8 cellular contexts compared by ENCODE assay signal in the genomic region with DNA sequence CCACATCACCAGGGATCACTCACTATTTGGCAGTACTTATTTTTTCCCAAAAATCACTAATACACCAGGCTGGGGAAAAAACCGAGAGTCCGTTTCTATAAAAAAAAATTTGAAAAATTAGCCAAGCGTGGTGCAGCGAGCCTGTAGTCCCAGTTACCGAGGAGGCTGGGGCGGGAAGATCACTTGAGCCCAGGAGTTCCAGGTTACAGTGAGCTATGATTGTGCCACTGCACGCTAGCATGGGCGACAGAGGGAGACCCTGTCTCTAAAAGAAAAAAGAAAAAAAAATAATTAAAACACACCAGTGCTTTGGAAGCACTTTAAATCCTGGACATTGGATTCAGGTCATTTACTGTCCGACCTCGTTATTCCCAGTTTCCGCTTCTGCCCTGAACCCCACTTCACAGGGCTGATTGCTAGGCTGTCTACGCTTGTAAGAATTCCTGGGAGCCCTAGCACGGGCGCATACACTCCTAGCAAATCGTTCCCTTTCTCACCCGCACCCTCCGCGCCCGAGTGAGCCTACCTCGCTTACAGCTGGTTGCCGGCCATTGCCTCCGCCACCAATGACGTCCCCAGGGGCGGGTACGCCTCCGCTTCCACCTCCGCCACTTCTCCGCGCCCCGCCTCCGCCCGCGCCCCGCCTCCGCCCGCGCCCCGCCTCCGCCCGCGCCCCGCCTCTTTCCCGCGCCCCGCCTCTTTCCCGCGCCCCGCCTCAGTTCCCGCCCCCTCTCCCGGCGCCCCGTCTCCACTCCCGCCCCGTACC. TPM values are rescaled to one million over a fixed set of nuclear protein-coding genes. Genes with fewer than 3 reads are reported as not detected.
DNase-seq lines count a peak whose midpoint lies in the region; ATAC-seq, FAIRE-seq and TF ChIP-seq lines count a peak whose summit lies in the region.

A gene (minus strand): TSS at position 571 of the 766 bp plus-strand sequence. CDS start 5,950 bp downstream, outside the sequence.

- TF ChIP-seq RAD21 in IMR-90 (IDR thresholded peaks at IDR 0.05; ENCODE audit: low read length) = no peak

- in situ Hi-C loops in IMR-90 (cut with MboI; ENCODE audit: low sequenced_read_pairs) = no loop called here

- H3K4me3 ChIP-seq in GM12865 (ENCODE audit: low read depth, low read length) = peak within 1 kb of the TSS; percentile 90
- H3K4me3 ChIP-seq in IMR-90 (ENCODE audit: insufficient read depth, low read depth, low read length) = peak within 1 kb of the TSS; percentile 99
- peak within 1 kb of the TSS; percentile 88 for H3K4me3 ChIP-seq in mucosa of descending colon
- H3K4me3 ChIP-seq in uterus = peak within 1 kb of the TSS; percentile 88 to 98

- H4K5ac ChIP-seq in IMR-90 (ENCODE audit: low read depth, low read length) = peak within 1 kb of the TSS; percentile 19; the same call in 1 of the 2 replicates

- peaks cover 10 to 34% of the 10 kb centered on the region in 2 experiments; a peak in 3 of 4 replicates for H3K79me1 ChIP-seq in IMR-90 (ENCODE audit: low read depth in 1 of 2, low read length in 2 of 2)

- H2AFZ ChIP-seq in IMR-90 (replicated peaks; ENCODE audit: low read length, poor library complexity) = peak within 1 kb of the TSS; percentile 96

- DNase-seq in GM12865 (ENCODE audit: low read depth) = peak; percentile 11
- no peak for DNase-seq in IMR-90
- peak; percentile 92 to 94 for DNase-seq in SHP77 (lab: John Stamatoyannopoulos, UW)
- peak in 1 of 3 experiments; percentile 1 for DNase-seq in effector memory CD8-positive, alpha-beta T cell
- DNase-seq in mucosa of descending colon = peak in 1 of 3 donors; percentile 97
- DNase-seq in uterus = peak in 1 of 2 donors; percentile 30
- no peak for DNase-seq in GM19239 (ENCODE audit: insufficient read length, low spot score)

- peak within 1 kb of the TSS; percentile 95 for H3K23ac ChIP-seq in IMR-90 (ENCODE audit: low read depth, low read length)

- peak within 1 kb of the TSS; percentile 87 for H3K14ac ChIP-seq in IMR-90 (replicated peaks; ENCODE audit: low read depth, low read length)

- H3K9me3 ChIP-seq in IMR-90 (ENCODE audit: control insufficient read depth, insufficient read depth, low read length) (no peaks in the 10 kb centered on the region), mucosa of descending colon (no peaks in the 10 kb centered on the region), uterus (no peaks in the 10 kb centered on the region)

- H3K27me3 ChIP-seq in IMR-90 (ENCODE audit: control insufficient read depth, insufficient read depth, low read length) (no peaks in the 10 kb centered on the region), uterus (no peaks in the 10 kb centered on the region)

- H3K4me1 Mint-ChIP-seq in effector memory CD8-positive, alpha-beta T cell (ENCODE audit: low read depth in 2 of 2) = peaks cover 14 to 33% of the 10 kb centered on the region in 2 donors

- peak within 1 kb of the TSS; percentile 99 to 100 for H3K4me3 Mint-ChIP-seq in effector memory CD8-positive, alpha-beta T cell

- peak within 1 kb of the TSS; percentile 98 for H3K27ac Mint-ChIP-seq in effector memory CD8-positive, alpha-beta T cell

- 0% methylated on average over 22 of the region's 54 CpGs; no CpG with 5 or more reads in 1 of the 2 experiments for WGBS in IMR-90 (ENCODE audit: extremely low coverage in 2 of 2, insufficient read length in 1 of 2), 2 experiments

- dilution Hi-C loops in IMR-90 (cut with HindIII; ENCODE audit: low sequenced_read_pairs, unreplicated experiment) = no loop called here

- H3K27me3 Mint-ChIP-seq in effector memory CD8-positive, alpha-beta T cell = no peaks in the 10 kb centered on the region

- peak within 1 kb of the TSS; percentile 62 for H3K18ac ChIP-seq in IMR-90 (ENCODE audit: low read depth, low read length)

- CTCF ChIA-PET in IMR-90 (lab: Yijun Ruan, JAX) = no interaction called here

- H2AK5ac ChIP-seq in IMR-90 (ENCODE audit: low read depth, low read length) = no peak within 1 kb of the TSS

- no peaks in the 10 kb centered on the region for H3K9me3 Mint-ChIP-seq in effector memory CD8-positive, alpha-beta T cell

- TF ChIP-seq CTCF in GM12865 (IDR thresholded peaks at IDR 0.05; ENCODE audit: insufficient read depth, low read depth, low read length, missing control alignments) = no peak
- TF ChIP-seq CTCF in IMR-90 (conservative IDR thresholded peaks at IDR 0.05; ENCODE audit: low read depth, low read length) = no peak
- TF ChIP-seq CTCF in mucosa of descending colon (IDR thresholded peaks at IDR 0.05) = no peak
- no peak for TF ChIP-seq CTCF in uterus (IDR thresholded peaks at IDR 0.05)

- H2AK9ac ChIP-seq in IMR-90 (replicated peaks; ENCODE audit: low read depth, low read length, poor library complexity) = peak within 1 kb of the TSS; percentile 85

- peak within 1 kb of the TSS; percentile 48 for H4K91ac ChIP-seq in IMR-90 (ENCODE audit: insufficient read depth, low read depth, low read length)

- ATAC-seq in GM21737 (IDR thresholded peaks at IDR 0.05; ENCODE audit: unreplicated experiment) = peak; percentile 55
- ATAC-seq in IMR-90 (ENCODE audit: low read depth) = no peak
- peak; percentile 65 for ATAC-seq in effector memory CD8-positive, alpha-beta T cell (replicated peaks)
- ATAC-seq in mucosa of descending colon = no peak

- intact Hi-C loops in IMR-90 (cut with micrococcal nuclease) = loop anchor here (2.0 to 5.0 kb wide), 2 partner anchors 108 to 153 kb away; no protein-coding TSS in a partner anchor
- intact Hi-C loops in mucosa of descending colon (cut with DNase I, micrococcal nuclease) = no loop called here
- intact Hi-C loops in uterus (cut with DNase I; ENCODE audit: low total_unique reads) = no loop called here

- H4K20me1 ChIP-seq in IMR-90 (ENCODE audit: insufficient read depth, low read length) = no peaks in the 10 kb centered on the region

- peaks cover 6% of the 10 kb centered on the region for H3K9me1 ChIP-seq in IMR-90 (ENCODE audit: insufficient read depth, low read length)

- H3K4me1 ChIP-seq in IMR-90 (ENCODE audit: control insufficient read depth, insufficient read depth, low read length) (peaks cover 3% of the 10 kb centered on the region), mucosa of descending colon (ENCODE audit: low read depth) (peaks cover 13% of the 10 kb centered on the region), uterus (no peaks in the 10 kb centered on the region)

- peak within 1 kb of the TSS; percentile 63 for H3K56ac ChIP-seq in IMR-90 (ENCODE audit: extremely low read depth, insufficient read depth, low read length)

- H3K27ac ChIP-seq in IMR-90 (ENCODE audit: insufficient read depth, low read length) = peak within 1 kb of the TSS; percentile 84
- peak within 1 kb of the TSS; percentile 86 to 94 for H3K27ac ChIP-seq in uterus

- H2BK20ac ChIP-seq in IMR-90 (ENCODE audit: low read depth, low read length) = no peak within 1 kb of the TSS

- peak within 1 kb of the TSS; percentile 70 for H3K4ac ChIP-seq in IMR-90 (ENCODE audit: low read depth, low read length)

- TF ChIP-seq POLR2A in IMR-90 (IDR thresholded peaks at IDR 0.05; ENCODE audit: low read depth, low read length) (peak; percentile 88), uterus (IDR thresholded peaks at IDR 0.05) (peak; percentile 39 to 44)

- peak within 1 kb of the TSS; percentile 96 for H3K9ac ChIP-seq in IMR-90 (ENCODE audit: low read depth, low read length)

- peak within 1 kb of the TSS; percentile 82 for H2BK120ac ChIP-seq in IMR-90 (ENCODE audit: low read depth, low read length)

- H2BK5ac ChIP-seq in IMR-90 (ENCODE audit: low read depth, low read length, poor library complexity, severe bottlenecking) = peak within 1 kb of the TSS; percentile 74

- FAIRE-seq in GM19239 (lab: Jason Lieb, UNC) = no peak

- H3K36me3 Mint-ChIP-seq in effector memory CD8-positive, alpha-beta T cell (ENCODE audit: insufficient read depth) = peaks cover 13% of the 10 kb centered on the region

- H3K4me2 ChIP-seq in IMR-90 (ENCODE audit: low read depth, low read length) = peak within 1 kb of the TSS; percentile 92

- H2BK15ac ChIP-seq in IMR-90 (ENCODE audit: low read depth, low read length) = peak within 1 kb of the TSS; percentile 18; the same call in 1 of the 3 replicates

- POLR2A ChIA-PET in IMR-90 (lab: Charles Lee; ENCODE audit: unreplicated experiment) = interaction anchor here (0.6 kb wide), 1 partner anchor 55 kb away, joined by 4 read pairs; no protein-coding TSS in a partner anchor

- peak within 1 kb of the TSS; percentile 46 to 81; a peak in 3 of 4 replicates for H4K8ac ChIP-seq in IMR-90 (ENCODE audit: low read depth in 2 of 2, low read length in 2 of 2)

- TSS peak; percentile 72 for BruUV-seq in IMR-90 (replicated peaks; lab: Mats Ljungman, UMichigan)

- H3K36me3 ChIP-seq in IMR-90 (ENCODE audit: control insufficient read depth, insufficient read depth, low read length) (no peaks in the 10 kb centered on the region), mucosa of descending colon (ENCODE audit: low read depth) (no peaks in the 10 kb centered on the region), uterus (no peaks in the 10 kb centered on the region)

TF ChIP-seq in IMR-90, 13 proteins besides CTCF, POLR2A, EP300 and RAD21:
- no peak for TF ChIP-seq MAZ (IDR thresholded peaks at IDR 0.05; ENCODE audit: borderline replicate concordance, low read depth, low read length)
- 0 out of 2 replicates have a peak, but pooled peaks have one; percentile 14 for TF ChIP-seq MXI1 (IDR thresholded peaks at IDR 0.05; ENCODE audit: borderline replicate concordance, low read depth, low read length)

RNA-seq across cellular contexts. Expression of the gene that starts here (rescaled TPM):
- total RNA-seq in IMR-90 (2012; rRNA removed) (10.8 and 22.2 TPM in 2 replicates), mucosa of descending colon (10 to 100 TPM; 28.7 to 68.8 (median 50.5) TPM), uterus (10 to 100 TPM in 1 of 4 donors, 1 to 10 TPM in 3; 5.9 to 11.4 (median 6.6) TPM)
- 11.3 and 14.1 TPM in 2 replicates for polyA plus RNA-seq in IMR-90 (2012; rRNA removed)
- polyA plus RNA-seq in IMR-90 (2012; cell fraction: cytosol; rRNA removed) = 2.7 and 4.9 TPM in 2 replicates
- polyA plus RNA-seq in IMR-90 (2012; cell fraction: nucleus; rRNA removed; ENCODE audit: low replicate concordance) = 0.97 and 4.4 TPM in 2 replicates

Comparison
In these comparisons a context has a peak if more than half of its experiments do, and no peak if none do; other contexts are left out.
1. DNase-seq: peak in GM12865 (single experiment) and SHP77 (2 of 2); none in IMR-90 (single experiment) and GM19239 (single experiment).
2. ATAC-seq: peak in GM21737 (single experiment) and effector memory CD8-positive, alpha-beta T cell (single experiment); none in IMR-90 (single experiment) and mucosa of descending colon (single experiment).
3. Peak in every context shown above with its lines, with median percentiles within 50 percentile points of each other: H3K4me3 ChIP-seq.